15 cellular contexts compared by ENCODE assay signal in genomic region chr13:91351123-91351522, GRCh38. TPM values are rescaled to one million over a fixed set of nuclear protein-coding genes. Genes with fewer than 3 reads are reported as not detected.
DNase-seq lines count a peak whose midpoint lies in the region; ATAC-seq, FAIRE-seq and TF ChIP-seq lines count a peak whose summit lies in the region.
"Had no signal": no experiment of that assay in that cellular context is flagged by ENCODE, and none has a peak within 500 bp of the region (broad histone marks: within the 10 kb centered on the region; RNA-seq: fewer than 3 reads in every experiment).

No MANE protein-coding gene starts in this region.

- H3K9me2 ChIP-seq in OCI-LY7 (ENCODE audit: insufficient read depth, low read length), result no peaks in the 10 kb centered on the region

- peak overlapping the region; percentile 52 to 66 for H3K4me3 Mint-ChIP-seq in stimulated activated naive B cell treated with anti-CD40 and anti-IgM and Interleukin-4, amounts not matched to agents 10 μg/mL and 1 μg/mL and 100 μg/mL, for 72 hours
- no peak overlapping the region for H3K4me3 Mint-ChIP-seq in osteocyte (ENCODE audit: unreplicated experiment)

- H3K9me1 ChIP-seq in endothelial cell of umbilical vein (replicated peaks; ENCODE audit: control insufficient read depth, extremely low read depth, insufficient read depth, low read length), result no peaks in the 10 kb centered on the region

- TF ChIP-seq POLR2A in endothelial cell of umbilical vein (IDR thresholded peaks at IDR 0.05; ENCODE audit: low read depth, low read length), result no peak
- no peak for TF ChIP-seq POLR2A in esophagus muscularis mucosa (IDR thresholded peaks at IDR 0.05; ENCODE audit: low read depth)

- H3K27me3 Mint-ChIP-seq in stimulated activated naive B cell treated with anti-CD40 and anti-IgM and Interleukin-4, amounts not matched to agents 10 μg/mL and 1 μg/mL and 100 μg/mL, for 72 hours, result no peaks in the 10 kb centered on the region
- H3K27me3 Mint-ChIP-seq in osteocyte (ENCODE audit: unreplicated experiment), result peaks cover 7% of the 10 kb centered on the region

- peak overlapping the region; percentile 47 for H3K27ac ChIP-seq in cardiac muscle cell
- H3K27ac ChIP-seq in heart right ventricle, result no peak overlapping the region
- peak overlapping the region; percentile 75 for H3K27ac ChIP-seq in OCI-LY7 (ENCODE audit: low read depth, low read length, poor library complexity, severe bottlenecking)
- H3K27ac ChIP-seq in endothelial cell of umbilical vein (ENCODE audit: insufficient read depth, low read depth, low read length), result no peak overlapping the region
- H3K27ac ChIP-seq in esophagus muscularis mucosa (replicated peaks in 1 of 4), result no peak overlapping the region
- H3K27ac ChIP-seq: suprapubic skin had no signal

- H3K9me3 ChIP-seq in cardiac muscle cell (ENCODE audit: low read depth), result no peaks in the 10 kb centered on the region
- H3K9me3 ChIP-seq in heart right ventricle, result no peaks in the 10 kb centered on the region
- H3K9me3 ChIP-seq in OCI-LY7 (ENCODE audit: low read length), result no peaks in the 10 kb centered on the region
- H3K9me3 ChIP-seq in endothelial cell of umbilical vein (replicated peaks; ENCODE audit: control insufficient read depth, insufficient read depth, low read length), result no peaks in the 10 kb centered on the region
- H3K9me3 ChIP-seq in esophagus muscularis mucosa, result no peaks in the 10 kb centered on the region
- H3K9me3 ChIP-seq: suprapubic skin had no signal

- TF ChIP-seq EP300 in esophagus muscularis mucosa (IDR thresholded peaks at IDR 0.05), result no peak

- H3K4me3 ChIP-seq in cardiac muscle cell (peak overlapping the region; percentile 88), heart right ventricle (no peak overlapping the region), OCI-LY7 (ENCODE audit: low read depth, low read length, poor library complexity, severe bottlenecking) (peak overlapping the region; percentile 64), endothelial cell of umbilical vein (replicated peaks in 1 of 3; ENCODE audit: insufficient read depth in 1 of 3, low read depth in 1 of 3, low read length in 3 of 3) (no peak overlapping the region), esophagus muscularis mucosa (no peak overlapping the region)
- H3K4me3 ChIP-seq: suprapubic skin had no signal

- no TSS peak for BruUV-seq in OCI-LY7 (replicated peaks; lab: Mats Ljungman, UMichigan)
- BruUV-seq in endothelial cell of umbilical vein (replicated peaks; lab: Mats Ljungman, UMichigan), result no TSS peak

- no peak for ATAC-seq in heart right ventricle
- no peak for ATAC-seq in stimulated activated naive B cell treated with anti-CD40 and anti-IgM and Interleukin-4, amounts not matched to agents 10 μg/mL and 1 μg/mL and 100 μg/mL, for 72 hours (replicated peaks)

- POLR2A ChIA-PET in OCI-LY7 (lab: Charles Lee) (interaction anchor here (1.1 to 2.4 kb wide), 4 partner anchors 8 to 49 kb away, joined by 4 to 21 read pairs (median 8); no protein-coding TSS in a partner anchor), endothelial cell of umbilical vein (lab: Charles Lee) (no interaction called here)

- dilution Hi-C loops in endothelial cell of umbilical vein (cut with MboI; ENCODE audit: extremely low pct_ligation_motif_present, low sequenced_read_pairs), result no loop called here

- no peak for FAIRE-seq in endothelial cell of umbilical vein (lab: Jason Lieb, UNC)

- no peak overlapping the region for H3K9ac ChIP-seq in endothelial cell of umbilical vein (replicated peaks; ENCODE audit: extremely low read depth, insufficient read depth, low read length)

- H3K27me3 ChIP-seq in cardiac muscle cell (no peaks in the 10 kb centered on the region), heart right ventricle (peaks cover 0 to 9% (median 0%) of the 10 kb centered on the region in 7 donors), endothelial cell of umbilical vein (ENCODE audit: control insufficient read depth in 2 of 2, insufficient read depth in 2 of 2, low read length in 2 of 2) (peaks cover 0 to 10% of the 10 kb centered on the region in 2 experiments), esophagus muscularis mucosa (no peaks in the 10 kb centered on the region)
- H3K27me3 ChIP-seq: suprapubic skin had no signal

- H3K27ac Mint-ChIP-seq in stimulated activated naive B cell treated with anti-CD40 and anti-IgM and Interleukin-4, amounts not matched to agents 10 μg/mL and 1 μg/mL and 100 μg/mL, for 72 hours, result no peak overlapping the region
- no peak overlapping the region for H3K27ac Mint-ChIP-seq in osteocyte (ENCODE audit: unreplicated experiment)

- H3K36me3 ChIP-seq in cardiac muscle cell, result peaks cover 25% of the 10 kb centered on the region
- peaks cover 0 to 64% (median 0%) of the 10 kb centered on the region in 9 donors for H3K36me3 ChIP-seq in heart right ventricle
- H3K36me3 ChIP-seq in OCI-LY7 (ENCODE audit: insufficient read depth, low read length), result peaks cover 80% of the 10 kb centered on the region
- peaks cover 5 to 48% of the 10 kb centered on the region in 2 experiments for H3K36me3 ChIP-seq in endothelial cell of umbilical vein (ENCODE audit: control insufficient read depth in 2 of 2, extremely low read depth in 1 of 2, insufficient read depth in 2 of 2, low read length in 2 of 2)
- H3K36me3 ChIP-seq in esophagus muscularis mucosa, result peaks cover 0 to 54% (median 26%) of the 10 kb centered on the region in 4 donors

- H4K20me1 ChIP-seq in OCI-LY7 (ENCODE audit: insufficient read depth, low read length), result peaks cover 71% of the 10 kb centered on the region
- peaks cover 24% of the 10 kb centered on the region for H4K20me1 ChIP-seq in endothelial cell of umbilical vein (replicated peaks; ENCODE audit: control insufficient read depth, extremely low read depth, insufficient read depth, low read length)

- no peaks in the 10 kb centered on the region for H3K9me3 Mint-ChIP-seq in stimulated activated naive B cell treated with anti-CD40 and anti-IgM and Interleukin-4, amounts not matched to agents 10 μg/mL and 1 μg/mL and 100 μg/mL, for 72 hours
- no peaks in the 10 kb centered on the region for H3K9me3 Mint-ChIP-seq in osteocyte (ENCODE audit: unreplicated experiment)

- H3K36me3 Mint-ChIP-seq in stimulated activated naive B cell treated with anti-CD40 and anti-IgM and Interleukin-4, amounts not matched to agents 10 μg/mL and 1 μg/mL and 100 μg/mL, for 72 hours, result peaks cover 30 to 53% of the 10 kb centered on the region in 2 donors
- peaks cover 39% of the 10 kb centered on the region for H3K36me3 Mint-ChIP-seq in osteocyte (ENCODE audit: unreplicated experiment)

- H2AFZ ChIP-seq in OCI-LY7 (ENCODE audit: low read length) (no peak overlapping the region), endothelial cell of umbilical vein (ENCODE audit: low read depth, low read length) (no peak overlapping the region)

- WGBS in heart right ventricle, 2 donors, result 84 to 85% methylated on average over 5 of the region's 5 CpGs
- WGBS in esophagus muscularis mucosa, result 90% methylated on average over 5 of the region's 5 CpGs

- CTCF ChIA-PET in OCI-LY7 (lab: Charles Lee; ENCODE audit: unreplicated experiment), result no interaction called here
- CTCF ChIA-PET in endothelial cell of umbilical vein (lab: Charles Lee), result no interaction called here

- H3K4me1 ChIP-seq in cardiac muscle cell (ENCODE audit: low read depth), result peaks cover 40% of the 10 kb centered on the region
- peaks cover 4 to 39% (median 26%) of the 10 kb centered on the region in 9 donors for H3K4me1 ChIP-seq in heart right ventricle
- H3K4me1 ChIP-seq in OCI-LY7 (ENCODE audit: insufficient read depth, low read length, poor library complexity, severe bottlenecking), result peaks cover 76% of the 10 kb centered on the region
- H3K4me1 ChIP-seq in endothelial cell of umbilical vein (ENCODE audit: control insufficient read depth, extremely low read depth, insufficient read depth, low read length), result peaks cover 25% of the 10 kb centered on the region
- peaks cover 22 to 41% (median 35%) of the 10 kb centered on the region in 4 donors for H3K4me1 ChIP-seq in esophagus muscularis mucosa

- no peak for DNase-seq in cardiac muscle cell (ENCODE audit: low read depth in 1 of 2, low spot score in 1 of 2)
- no peak for DNase-seq in heart right ventricle
- peak; percentile 47 for DNase-seq in OCI-LY7 (ENCODE audit: low spot score)
- no peak for DNase-seq in endothelial cell of umbilical vein (ENCODE audit: low read depth, low spot score)
- no peak for DNase-seq in stimulated activated naive B cell treated with anti-CD40 and anti-IgM and Interleukin-4, amounts not matched to agents 10 μg/mL and 1 μg/mL and 100 μg/mL, for 72 hours
- no peak for DNase-seq in osteocyte (ENCODE audit: extremely low spot score, unreplicated experiment)
- DNase-seq in NCI-H1436 (lab: John Stamatoyannopoulos, UW), result no peak
- DNase-seq in esophagus muscularis mucosa (ENCODE audit: extremely low spot score), result no peak
- DNase-seq: activated CD4-positive, alpha-beta T cell treated with anti-CD3 and anti-CD28 coated beads for 4 hours; aorta; C1 segment of cervical spinal cord; nucleus accumbens; SIG-M5; stimulated activated CD4-positive, alpha-beta T cell treated with anti-CD3 and anti-CD28 coated beads, Interleukin-4, amount 100 ng/mL, for 1 hour had no signal

- H3K4me2 ChIP-seq in OCI-LY7 (ENCODE audit: low read length) (peak overlapping the region; percentile 68), endothelial cell of umbilical vein (ENCODE audit: insufficient read depth, low read length) (peak overlapping the region; percentile 98)

- H3K79me2 ChIP-seq in OCI-LY7 (ENCODE audit: insufficient read depth, low read depth, low read length) (peaks cover 91% of the 10 kb centered on the region), endothelial cell of umbilical vein (ENCODE audit: control insufficient read depth, insufficient read depth, low read length) (peaks cover 54% of the 10 kb centered on the region)

- intact Hi-C loops in heart right ventricle (cut with DNase I) (no loop called here), OCI-LY7 (cut with micrococcal nuclease; ENCODE audit: unreplicated experiment) (no loop called here), endothelial cell of umbilical vein (cut with micrococcal nuclease) (no loop called here), esophagus muscularis mucosa (cut with DNase I) (no loop called here)

- peaks cover 7 to 42% of the 10 kb centered on the region in 2 donors for H3K4me1 Mint-ChIP-seq in stimulated activated naive B cell treated with anti-CD40 and anti-IgM and Interleukin-4, amounts not matched to agents 10 μg/mL and 1 μg/mL and 100 μg/mL, for 72 hours
- H3K4me1 Mint-ChIP-seq in osteocyte (ENCODE audit: unreplicated experiment), result peaks cover 51% of the 10 kb centered on the region

- TF ChIP-seq CTCF in cardiac muscle cell (IDR thresholded peaks at IDR 0.05; ENCODE audit: low read depth, low read length) (no peak), heart right ventricle (IDR thresholded peaks at IDR 0.05) (no peak), OCI-LY7 (conservative IDR thresholded peaks at IDR 0.05; ENCODE audit: low read length) (no peak), endothelial cell of umbilical vein (IDR thresholded peaks at IDR 0.05; ENCODE audit: extremely low read depth in 1 of 2, insufficient read depth in 1 of 2, low read depth in 1 of 2, low read length in 2 of 2) (no peak), osteocyte (IDR thresholded peaks at IDR 0.05) (no peak), esophagus muscularis mucosa (IDR thresholded peaks at IDR 0.05) (no peak)

RNA-seq across cellular contexts. Expression of gene MIR17HG, which starts 3.6 kb away (rescaled TPM):
- 3.4 and 13.1 TPM in 2 replicates for total RNA-seq in cardiac muscle cell
- 1.5 and 3.1 TPM in 2 replicates for polyA plus RNA-seq in cardiac muscle cell
- total RNA-seq in heart right ventricle, result 1 to 10 TPM in 5 of 10 donors, under 1 TPM in 5; 0.53 to 2.9 (median 1.1) TPM
- polyA plus RNA-seq in heart right ventricle, result 1 to 10 TPM in 1 of 2 donors, under 1 TPM in 1; 0.41 to 5.0 TPM
- 175 and 242 TPM in 2 replicates for total RNA-seq in OCI-LY7 (2014; rRNA removed; shearing (Covaris generic))
- total RNA-seq in OCI-LY7 (2022), result 199 and 229 TPM in 2 replicates
- total RNA-seq in endothelial cell of umbilical vein, result 9.1 and 9.5 TPM in 2 replicates
- 0.64 and 1.8 TPM in 2 replicates for polyA plus RNA-seq in endothelial cell of umbilical vein
- 0.43 and 0.65 TPM in 2 replicates for polyA plus RNA-seq in endothelial cell of umbilical vein (2011; cell fraction: cytosol; rRNA removed)
- polyA plus RNA-seq in endothelial cell of umbilical vein (2011; cell fraction: nucleus; rRNA removed), result 9.3 and 11.6 TPM in 2 replicates
- 1.7 and 1.8 TPM in 2 replicates for polyA plus RNA-seq in endothelial cell of umbilical vein (2012)
- polyA minus RNA-seq in endothelial cell of umbilical vein, result 6.3 and 7.2 TPM in 2 replicates
- 2.9 TPM for polyA minus RNA-seq in endothelial cell of umbilical vein (2011; cell fraction: cytosol; rRNA and poly(A)+ RNA removed)
- 42.9 and 44.5 TPM in 2 replicates for polyA minus RNA-seq in endothelial cell of umbilical vein (2011; cell fraction: nucleus; rRNA and poly(A)+ RNA removed)
- total RNA-seq in osteocyte, result 2.4 and 3.1 TPM in 2 replicates
- 1 to 10 TPM in 3 of 4 donors, under 1 TPM in 1; 0.45 to 6.6 (median 1.9) TPM for total RNA-seq in esophagus muscularis mucosa

RNA-seq across cellular contexts. Expression of gene GPC5, which starts 47.3 kb away (rescaled TPM):
- total RNA-seq in cardiac muscle cell (2.7 and 3.3 TPM in 2 replicates), heart right ventricle (1 to 10 TPM in 2 of 10 donors, under 1 TPM in 8; 0.09 to 3.5 (median 0.77) TPM), OCI-LY7 (2022) (not detected in 2 replicates), endothelial cell of umbilical vein (0.97 and 1.7 TPM in 2 replicates), osteocyte (12.3 and 12.9 TPM in 2 replicates), esophagus muscularis mucosa (under 1 TPM in 3 of 4 donors, not detected in 1; 0.13 to 0.42 (median 0.33) TPM)
- polyA plus RNA-seq in cardiac muscle cell (0.97 and 3.6 TPM in 2 replicates), heart right ventricle (under 1 TPM in 1 of 2 donors, not detected in 1; 0.01 TPM), endothelial cell of umbilical vein (0.56 and 0.59 TPM in 2 replicates)
- total RNA-seq in OCI-LY7 (2014; rRNA removed; shearing (Covaris generic)), result 1.7 and 2.4 TPM in 2 replicates
- 0.57 and 0.89 TPM in 2 replicates for polyA plus RNA-seq in endothelial cell of umbilical vein (2011; cell fraction: cytosol; rRNA removed)
- polyA plus RNA-seq in endothelial cell of umbilical vein (2011; cell fraction: nucleus; rRNA removed), result 1.0 and 1.1 TPM in 2 replicates
- 3.3 and 3.5 TPM in 2 replicates for polyA plus RNA-seq in endothelial cell of umbilical vein (2012)
- polyA minus RNA-seq in endothelial cell of umbilical vein, result 2.7 and 4.6 TPM in 2 replicates
- polyA minus RNA-seq in endothelial cell of umbilical vein (2011; cell fraction: cytosol; rRNA and poly(A)+ RNA removed), result 41.5 TPM
- polyA minus RNA-seq in endothelial cell of umbilical vein (2011; cell fraction: nucleus; rRNA and poly(A)+ RNA removed), result 6.5 and 8.5 TPM in 2 replicates
- polyA plus RNA-seq: aorta had no signal

Comparison
In these comparisons a context has a peak if more than half of its experiments do, and no peak if none do; other contexts are left out.
1. H3K27ac ChIP-seq: peak in cardiac muscle cell (single experiment) and OCI-LY7 (single experiment); none in heart right ventricle (0 of 10), endothelial cell of umbilical vein (single experiment) and esophagus muscularis mucosa (0 of 4).
2. H3K4me3 ChIP-seq: peak in cardiac muscle cell (single experiment) and OCI-LY7 (single experiment); none in heart right ventricle (0 of 10), endothelial cell of umbilical vein (0 of 3) and esophagus muscularis mucosa (0 of 4).
3. RNA of gene MIR17HG, which starts 3.6 kb away (total RNA-seq): 175 to 242 TPM in OCI-LY7; 3.4 to 13.1 TPM in cardiac muscle cell, 9.1 to 9.5 TPM in endothelial cell of umbilical vein, 2.4 to 3.1 TPM in osteocyte, 0.45 to 6.6 TPM in esophagus muscularis mucosa and 0.53 to 2.9 TPM in heart right ventricle; every median in the first group is over 10 times any median in the second.